19 cellular contexts compared by ENCODE assay signal in the genomic region with DNA sequence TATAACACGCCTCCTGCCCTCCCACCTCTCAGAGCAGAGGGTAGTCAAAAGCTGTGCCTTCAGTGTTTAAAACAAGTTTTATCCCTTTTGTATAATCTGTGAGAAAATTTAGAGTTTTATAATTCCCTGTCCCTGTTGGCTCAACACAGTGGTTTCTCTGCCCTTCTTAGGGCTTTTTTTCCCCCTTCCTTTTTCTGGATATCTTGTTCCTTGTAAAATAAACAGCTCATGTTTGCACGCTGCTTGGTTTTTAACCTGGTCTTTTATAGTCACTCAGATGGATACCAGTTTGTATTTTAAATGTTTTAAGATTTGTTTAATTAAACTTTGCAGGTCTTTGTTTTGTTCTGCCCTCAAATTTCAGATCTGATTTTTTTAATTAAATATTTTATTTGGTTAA.
"Had no signal": no experiment of that assay in that cellular context is flagged by ENCODE, and none has a peak within 500 bp of the region (broad histone marks: within the 10 kb centered on the region; RNA-seq: fewer than 3 reads in every experiment).

No MANE protein-coding gene starts in this region.

- H3K4me3 Mint-ChIP-seq: activated CD8-positive, alpha-beta memory T cell treated with anti-CD3 and anti-CD28 coated beads, Interleukin-2, amount 10 ng/mL, durations not matched to agents 7 days and 5 days; activated naive CD8-positive, alpha-beta T cell; activated T-cell treated with anti-CD3 and anti-CD28 coated beads, Interleukin-2, amount 50 U/mL, for 24 hours; neural progenitor cell had no signal

- H3K79me2 ChIP-seq: parathyroid adenoma had no signal

- H3K9ac ChIP-seq: neural progenitor cell, parathyroid adenoma had no signal

- H3K36me3 ChIP-seq: tibial nerve had no signal

- H3K27me3 Mint-ChIP-seq: activated naive CD8-positive, alpha-beta T cell had no signal

- ATAC-seq: activated CD8-positive, alpha-beta memory T cell treated with anti-CD3 and anti-CD28 coated beads, Interleukin-2, amount 10 ng/mL, durations not matched to agents 7 days and 5 days; left cardiac atrium had no signal

- H3K27ac ChIP-seq: neural progenitor cell, parathyroid adenoma, skin epidermis, tibial nerve had no signal

- H3K36me3 Mint-ChIP-seq: activated CD8-positive, alpha-beta memory T cell treated with anti-CD3 and anti-CD28 coated beads, Interleukin-2, amount 10 ng/mL, durations not matched to agents 7 days and 5 days; activated naive CD8-positive, alpha-beta T cell had no signal

- H3K4me1 ChIP-seq: neural progenitor cell had no signal

- H3K4me1 Mint-ChIP-seq: activated CD8-positive, alpha-beta memory T cell treated with anti-CD3 and anti-CD28 coated beads, Interleukin-2, amount 10 ng/mL, durations not matched to agents 7 days and 5 days; neural progenitor cell had no signal

- DNase-seq: activated CD4-positive, alpha-beta T cell treated with anti-CD3 and anti-CD28 coated beads for 1 hour; activated CD4-positive, alpha-beta T cell treated with anti-CD3 and anti-CD28 coated beads, Interleukin-2, amount 50 U/mL, for 48 hours; activated CD8-positive, alpha-beta memory T cell treated with anti-CD3 and anti-CD28 coated beads, Interleukin-2, amount 10 ng/mL, durations not matched to agents 7 days and 5 days; activated effector memory CD4-positive, alpha-beta T cell treated with Interleukin-2 at 50 U/mL for 16 hours; activated T-cell treated with anti-CD3 and anti-CD28 coated beads, Interleukin-2, amount 50 U/mL, for 24 hours; amygdala; cerebellar nuclear complex; dermis blood vessel endothelial cell; erythroblast; hypothalamus; left cardiac atrium; mesendoderm; SW 1271; T-helper 9 cell had no signal

- H3K27ac Mint-ChIP-seq: activated CD8-positive, alpha-beta memory T cell treated with anti-CD3 and anti-CD28 coated beads, Interleukin-2, amount 10 ng/mL, durations not matched to agents 7 days and 5 days; activated naive CD8-positive, alpha-beta T cell; activated T-cell treated with anti-CD3 and anti-CD28 coated beads, Interleukin-2, amount 50 U/mL, for 24 hours; neural progenitor cell had no signal

- H3K4me3 ChIP-seq: neural progenitor cell, skin epidermis, tibial nerve had no signal

- H3K27me3 ChIP-seq: neural progenitor cell, tibial nerve had no signal

- H3K9me3 ChIP-seq: tibial nerve had no signal

- H3K9me3 Mint-ChIP-seq: activated T-cell treated with anti-CD3 and anti-CD28 coated beads, Interleukin-2, amount 50 U/mL, for 24 hours had no signal

- H2AFZ ChIP-seq: neural progenitor cell, parathyroid adenoma had no signal

- H3K4me2 ChIP-seq: neural progenitor cell had no signal
